ENCODE assay signal across 8 cellular contexts in genomic region chr10:63522129-63522687, GRCh38. TPM values are rescaled to one million over a fixed set of nuclear protein-coding genes. Genes with fewer than 3 reads are reported as not detected.
DNase-seq lines count a peak whose midpoint lies in the region; ATAC-seq and TF ChIP-seq lines count a peak whose summit lies in the region.

No MANE protein-coding gene starts in this region.

- H3K4me3 ChIP-seq in adipocyte (ENCODE audit: low read length) (peak overlapping the region; percentile 85), spleen (peak overlapping the region; percentile 30 to 94 (median 72))

- WGBS in spleen, 5 donors: 2 to 5% (median 4%) methylated on average over 11 to 12 of the region's 12 CpGs

- DNase-seq in NCI-H1105 treated with DMSO at 0.1 percent for 48 hours (lab: John Stamatoyannopoulos, UW) (peak; percentile 55), NCI-H1105 (lab: John Stamatoyannopoulos, UW) (no peak), NCI-H1417 (lab: John Stamatoyannopoulos, UW) (peak in 2 of 3 experiments; percentile 30 to 89), adipocyte (ENCODE audit: low read depth) (no peak), iPS-NIHi11 (ENCODE audit: low spot score) (peak; percentile 31), spleen (no peak), NCI-H226 (no peak)

- H3K9me3 ChIP-seq in adipocyte (ENCODE audit: control insufficient read depth, low read length) (no peaks in the 10 kb centered on the region), spleen (no peaks in the 10 kb centered on the region)

- no peaks in the 10 kb centered on the region for H3K36me3 ChIP-seq in adipocyte (ENCODE audit: control insufficient read depth, insufficient read depth, low read length, severe bottlenecking)
- no peaks in the 10 kb centered on the region for H3K36me3 ChIP-seq in spleen

- no peaks in the 10 kb centered on the region for H3K27me3 ChIP-seq in adipocyte (replicated peaks; ENCODE audit: control insufficient read depth, insufficient read depth, low read length)
- H3K27me3 ChIP-seq in spleen (replicated peaks in 1 of 7): no peaks in the 10 kb centered on the region

- no peak for TF ChIP-seq POLR2A in spleen (IDR thresholded peaks at IDR 0.05)

- peak overlapping the region; percentile 98 for H3K9ac ChIP-seq in adipocyte (ENCODE audit: low read length)

- intact Hi-C loops in spleen (cut with DNase I; ENCODE audit: low total_unique reads): no loop called here

- H3K4me1 ChIP-seq in adipocyte (ENCODE audit: control insufficient read depth, insufficient read depth, low read length) (peaks cover 23% of the 10 kb centered on the region), spleen (peaks cover 19 to 57% (median 43%) of the 10 kb centered on the region in 6 donors)

- peak overlapping the region; percentile 90 to 98 (median 98) for H3K27ac ChIP-seq in spleen

- no peak for TF ChIP-seq CTCF in spleen (IDR thresholded peaks at IDR 0.05 in 8 of 11, conservative IDR thresholded peaks at IDR 0.05 in 3 of 11)

- ATAC-seq in GM19463 (IDR thresholded peaks at IDR 0.05; ENCODE audit: unreplicated experiment): no peak

RNA-seq across cellular contexts. Expression of gene REEP3, which starts 1.0 kb away (rescaled TPM):
- total RNA-seq in spleen: 10 to 100 TPM; 17.1 to 46.5 (median 29.1) TPM
- polyA plus RNA-seq in spleen: 1 to 10 TPM; 4.0 to 5.5 (median 5.2) TPM

RNA-seq across cellular contexts. Expression of gene JMJD1C, which starts 56.4 kb away (rescaled TPM):
- total RNA-seq in spleen: 100 to 1,000 TPM; 125 to 272 (median 162) TPM
- 10 to 100 TPM; 54.3 to 79.5 (median 62.8) TPM for polyA plus RNA-seq in spleen

Comparison
In these comparisons a context has a peak if more than half of its experiments do, and no peak if none do; other contexts are left out.
1. DNase-seq: peak in NCI-H1105 treated with DMSO at 0.1 percent for 48 hours (single experiment), NCI-H1417 (2 of 3) and iPS-NIHi11 (single experiment); none in NCI-H1105 (single experiment), adipocyte (single experiment), spleen (single experiment) and NCI-H226 (single experiment).